Comparison of ENCODE assay signal across 1 cellular context in genomic region chr18:57759650-57760049, GRCh38.
TF ChIP-seq lines count a peak whose summit lies in the region.

No MANE protein-coding gene starts in this region.

TF ChIP-seq in GM12878, 131 proteins besides CTCF, POLR2A, EP300 and RAD21 (continued from another document):
- no peak for TF ChIP-seq E4F1 (IDR thresholded peaks at IDR 0.05; ENCODE audit: borderline replicate concordance, partially characterized antibody)
- no peak for TF ChIP-seq SPI1 (IDR thresholded peaks at IDR 0.05; ENCODE audit: borderline replicate concordance, insufficient read depth, low read depth, low read length)
- no peak for TF ChIP-seq PAX5 (IDR thresholded peaks at IDR 0.05; ENCODE audit: borderline replicate concordance, low read depth, low read length)
